Comparison of ENCODE assay signal across 1 cellular context in genomic region chr11:13772223-13773046, GRCh38.
A peak's percentile ranks its signal among the peaks of the same experiment; 100 is the strongest.
TF ChIP-seq lines count a peak whose summit lies in the region.

No MANE protein-coding gene starts in this region.

TF ChIP-seq in HEK293, 187 proteins besides CTCF, POLR2A, EP300 and RAD21 (continued from another document):
- TF ChIP-seq HOXD13 (CRISPR knock-in tag; IDR thresholded peaks at IDR 0.05; ENCODE audit: borderline replicate concordance) (no peak), ZBTB1 (tag by site-specific recombination; IDR thresholded peaks at IDR 0.05) (no peak), ZNF544 (tag by site-specific recombination; IDR thresholded peaks at IDR 0.05) (no peak), ZNF10 (tag by site-specific recombination; IDR thresholded peaks at IDR 0.05) (0 out of 2 replicates have a peak, but pooled peaks have one; percentile 40), ZNF660 (tag by site-specific recombination; IDR thresholded peaks at IDR 0.05) (0 out of 2 replicates have a peak, but pooled peaks have one; percentile 18), ZBTB49 (tag by site-specific recombination; IDR thresholded peaks at IDR 0.05; ENCODE audit: low read depth) (no peak), SP7 (tag by site-specific recombination; IDR thresholded peaks at IDR 0.05) (no peak), ZNF610 (tag by site-specific recombination; IDR thresholded peaks at IDR 0.05; ENCODE audit: borderline replicate concordance) (no peak)
